28 cellular contexts compared by ENCODE assay signal in genomic region chr7:148464932-148465331, GRCh38.
"Had no signal": no experiment of that assay in that cellular context is flagged by ENCODE, and none has a peak within 500 bp of the region (broad histone marks: within the 10 kb centered on the region; RNA-seq: fewer than 3 reads in every experiment).

No MANE protein-coding gene starts in this region.

- ATAC-seq: left cardiac atrium; left lung; lower lobe of right lung; naive thymus-derived CD8-positive, alpha-beta T cell; pancreas; right cardiac atrium; sciatic nerve; stimulated activated naive B cell treated with anti-CD40 and anti-IgM and Interleukin-4, amounts not matched to agents 10 μg/mL and 1 μg/mL and 100 μg/mL, for 72 hours; stimulated activated naive CD8-positive, alpha-beta T cell treated with anti-CD3 and anti-CD28 coated beads, Interleukin-15, Interleukin-2, amounts not matched to agents 100 U/mL and 50 U/mL, for 24 hours had no signal

- H3K27ac Mint-ChIP-seq: naive thymus-derived CD8-positive, alpha-beta T cell; stimulated activated naive B cell treated with anti-CD40 and anti-IgM and Interleukin-4, amounts not matched to agents 10 μg/mL and 1 μg/mL and 100 μg/mL, for 72 hours had no signal

- H3K27ac ChIP-seq: left lung, lower lobe of right lung, pancreas, prostate gland, skin epidermis, stomach, testis, thyroid gland, transverse colon, uterus had no signal

- H3K36me3 ChIP-seq: left lung, lower lobe of right lung, pancreas, prostate gland, stomach, thyroid gland, transverse colon, uterus had no signal

- H3K4me3 Mint-ChIP-seq: naive thymus-derived CD8-positive, alpha-beta T cell; nephron; stimulated activated naive B cell treated with anti-CD40 and anti-IgM and Interleukin-4, amounts not matched to agents 10 μg/mL and 1 μg/mL and 100 μg/mL, for 72 hours had no signal

- DNase-seq: hippocampal formation; kidney glomerular epithelial cell; left cardiac atrium; left lung; lower lobe of right lung; mammary epithelial cell; mesenchymal stem cell; naive thymus-derived CD8-positive, alpha-beta T cell; nucleus accumbens; pancreas; posterior cingulate gyrus; retina; right cardiac atrium; stimulated activated CD4-positive, alpha-beta T cell treated with anti-CD3 and anti-CD28 coated beads, Interleukin-12 subunit alpha, Interleukin-12 subunit beta, amount 100 ng/mL, for 4 hours; stimulated activated CD4-positive, alpha-beta T cell treated with anti-CD3 and anti-CD28 coated beads, Interleukin-15, amount 100 ng/mL, for 24 hours; stimulated activated CD4-positive, alpha-beta T cell treated with anti-CD3 and anti-CD28 coated beads, Interleukin-2, amount 100 ng/mL, for 24 hours; stimulated activated CD4-positive, alpha-beta T cell treated with anti-CD3 and anti-CD28 coated beads, Interleukin-4, amount 100 ng/mL, for 1 hour; stimulated activated naive B cell treated with anti-CD40 and anti-IgM and Interleukin-4, amounts not matched to agents 10 μg/mL and 1 μg/mL and 100 μg/mL, for 72 hours; stimulated activated naive CD8-positive, alpha-beta T cell treated with anti-CD3 and anti-CD28 coated beads, Interleukin-15, Interleukin-2, amounts not matched to agents 100 U/mL and 50 U/mL, for 24 hours; testis; thyroid gland; transverse colon; uterus had no signal

- H3K27me3 Mint-ChIP-seq: stimulated activated naive B cell treated with anti-CD40 and anti-IgM and Interleukin-4, amounts not matched to agents 10 μg/mL and 1 μg/mL and 100 μg/mL, for 72 hours had no signal

- H3K4me1 ChIP-seq: left lung, lower lobe of right lung, pancreas, prostate gland, stomach, testis, thyroid gland, transverse colon, uterus had no signal

- H3K4me3 ChIP-seq: left lung, lower lobe of right lung, pancreas, prostate gland, skin epidermis, stomach, testis, thyroid gland, transverse colon, uterus had no signal

- H3K4me1 Mint-ChIP-seq: naive thymus-derived CD8-positive, alpha-beta T cell; nephron; stimulated activated naive B cell treated with anti-CD40 and anti-IgM and Interleukin-4, amounts not matched to agents 10 μg/mL and 1 μg/mL and 100 μg/mL, for 72 hours had no signal

- H3K36me3 Mint-ChIP-seq: naive thymus-derived CD8-positive, alpha-beta T cell; stimulated activated naive B cell treated with anti-CD40 and anti-IgM and Interleukin-4, amounts not matched to agents 10 μg/mL and 1 μg/mL and 100 μg/mL, for 72 hours had no signal

- H3K9me3 ChIP-seq: left lung, lower lobe of right lung, pancreas, prostate gland, stomach, testis, thyroid gland, transverse colon, uterus had no signal

- H3K27me3 ChIP-seq: left lung, pancreas, stomach, testis, thyroid gland, transverse colon, uterus had no signal
